In the genomic region with DNA sequence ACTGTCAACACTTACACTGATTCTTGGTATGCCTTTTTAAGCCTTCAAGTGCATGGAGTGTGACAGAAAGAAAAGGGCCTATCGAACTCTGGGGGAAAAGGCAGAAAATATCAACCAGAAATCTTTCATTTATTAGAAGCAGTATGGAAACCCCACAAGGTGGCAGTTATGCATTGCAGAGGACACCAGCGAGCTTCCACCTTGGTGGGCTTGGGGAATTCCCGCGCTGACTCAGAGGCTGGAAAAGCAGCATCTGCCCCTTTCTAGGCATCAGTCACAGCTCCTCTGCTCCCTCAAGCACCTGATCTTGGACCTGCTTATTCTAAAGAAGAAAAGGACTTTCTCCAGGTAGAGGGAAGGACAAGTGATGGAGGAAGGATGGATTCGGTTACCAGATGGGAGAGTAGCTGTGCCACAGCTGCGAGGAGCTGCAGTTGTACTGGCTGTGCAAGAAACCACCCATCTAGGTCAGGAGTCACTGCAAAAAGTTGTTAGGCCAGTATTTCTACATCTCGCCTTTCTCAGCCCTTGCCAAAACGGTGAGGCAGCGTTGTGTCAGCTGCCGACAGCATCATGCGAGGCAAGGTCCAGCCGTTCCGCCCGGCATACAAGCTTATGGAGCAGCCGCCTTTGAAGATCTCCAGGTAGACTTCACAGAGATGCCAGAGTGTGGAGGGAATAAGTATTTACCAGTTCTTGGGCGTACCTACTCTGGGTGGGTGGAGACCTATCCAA, we compare ENCODE assay signal across 8 cellular contexts.
DNase-seq lines count a peak whose midpoint lies in the region; FAIRE-seq and TF ChIP-seq lines count a peak whose summit lies in the region.
"Not testable (repeated sequence)": the region's sequence is repeated elsewhere in the genome, so short reads cannot be mapped to it uniquely, and the experiment has no call there.

No MANE protein-coding gene starts in this region.

- not testable (repeated sequence) for H3K4me2 ChIP-seq in mammary epithelial cell (ENCODE audit: insufficient read depth, low read depth, low read length)

- in situ Hi-C loops in mammary epithelial cell (cut with MboI; ENCODE audit: low sequenced_read_pairs in 2 of 2) = not testable (repeated sequence)

- not testable (repeated sequence) for H3K4me1 ChIP-seq in Caco-2; mammary epithelial cell (ENCODE audit: insufficient read depth, low read length); small intestine (ENCODE audit: control insufficient read depth in 2 of 2, insufficient read depth in 1 of 2, low read depth in 1 of 2, low read length in 1 of 2); stomach

- intact Hi-C loops in Caco-2 (cut with micrococcal nuclease; ENCODE audit: unreplicated experiment); mammary epithelial cell (cut with micrococcal nuclease); stomach (cut with DNase I; ENCODE audit: low total_unique reads): not testable (repeated sequence)

- not testable (repeated sequence) for H3K9me3 ChIP-seq in Caco-2; mammary epithelial cell (replicated peaks; ENCODE audit: insufficient read depth, low read length); small intestine (ENCODE audit: control insufficient read depth, low read depth); stomach

- H3K27ac Mint-ChIP-seq in Caco-2 (ENCODE audit: unreplicated experiment) = not testable (repeated sequence)

- POLR2A ChIA-PET in Caco-2 (lab: Charles Lee) = not testable (repeated sequence)

- H3K27me3 ChIP-seq in Caco-2 (replicated peaks; ENCODE audit: control insufficient read depth, insufficient read depth, low read length); mammary epithelial cell (ENCODE audit: insufficient read depth, low read length); kidney epithelial cell (ENCODE audit: control insufficient read depth, insufficient read depth, low read length); small intestine (ENCODE audit: control insufficient read depth in 2 of 2, insufficient read depth in 2 of 2, low read length in 2 of 2); stomach: not testable (repeated sequence)

- not testable (repeated sequence) for H3K4me3 Mint-ChIP-seq in Caco-2 (ENCODE audit: unreplicated experiment)

- CTCF ChIA-PET in Caco-2 (lab: Charles Lee) = interaction anchor here (0.6 to 1.5 kb wide), 2 partner anchors 25 kb away, joined by 3 to 7 read pairs; no protein-coding TSS in a partner anchor
- CTCF ChIA-PET in mammary epithelial cell (lab: Charles Lee; ENCODE audit: low non-redundant PET) = not testable (repeated sequence)

- TF ChIP-seq RAD21 in Ishikawa (IDR thresholded peaks at IDR 0.05; ENCODE audit: low read depth) = not testable (repeated sequence)

- FAIRE-seq in small intestine (lab: Jason Lieb, UNC) = not testable (repeated sequence)

- H4K20me1 ChIP-seq in mammary epithelial cell (ENCODE audit: insufficient read depth, low read length) = not testable (repeated sequence)

- dilution Hi-C loops in mammary epithelial cell (cut with HindIII; ENCODE audit: low sequenced_read_pairs) = not testable (repeated sequence)

- not testable (repeated sequence) for BruUV-seq in Caco-2 (replicated peaks; lab: Mats Ljungman, UMichigan); mammary epithelial cell (replicated peaks; lab: Mats Ljungman, UMichigan)

- H3K36me3 Mint-ChIP-seq in Caco-2 (ENCODE audit: insufficient read depth, unreplicated experiment) = not testable (repeated sequence)

- not testable (repeated sequence) for H3K27me3 Mint-ChIP-seq in Caco-2 (ENCODE audit: insufficient read depth, unreplicated experiment)

- not testable (repeated sequence) for TF ChIP-seq EP300 in Ishikawa (IDR thresholded peaks at IDR 0.05; ENCODE audit: borderline replicate concordance); stomach (IDR thresholded peaks at IDR 0.05)

- not testable (repeated sequence) for H3K4me3 ChIP-seq in Caco-2 (ENCODE audit: low read depth, low read length); mammary epithelial cell (replicated peaks in 1 of 3; ENCODE audit: insufficient read depth in 1 of 3, low read depth in 2 of 3, low read length in 3 of 3); kidney epithelial cell (ENCODE audit: low read depth, low read length); small intestine (ENCODE audit: low read depth in 1 of 2, low read length in 2 of 2); stomach

- not testable (repeated sequence) for H2AFZ ChIP-seq in mammary epithelial cell (ENCODE audit: low read depth, low read length)

- not testable (repeated sequence) for H3K4me1 Mint-ChIP-seq in Caco-2 (ENCODE audit: low read depth, unreplicated experiment)

- not testable (repeated sequence) for H3K27ac ChIP-seq in mammary epithelial cell (ENCODE audit: insufficient read depth, low read depth, low read length); small intestine (ENCODE audit: low read depth in 1 of 2, low read length in 1 of 2); stomach

- not testable (repeated sequence) for H3K36me3 ChIP-seq in Caco-2 (ENCODE audit: control insufficient read depth, insufficient read depth, low read length); mammary epithelial cell (ENCODE audit: insufficient read depth, low read length); kidney epithelial cell (ENCODE audit: control insufficient read depth, insufficient read depth, low read length); small intestine (ENCODE audit: control insufficient read depth in 2 of 2, insufficient read depth in 2 of 2, low read length in 2 of 2); stomach

- H3K9me3 Mint-ChIP-seq in Caco-2 (ENCODE audit: unreplicated experiment) = not testable (repeated sequence)

- not testable (repeated sequence) for H3K9ac ChIP-seq in mammary epithelial cell (ENCODE audit: insufficient read depth, low read length)

- not testable (repeated sequence) for TF ChIP-seq POLR2A in stomach (IDR thresholded peaks at IDR 0.05)

- WGBS in mammary epithelial cell (ENCODE audit: low coverage, missing lambda C conversion rate) = 66% methylated on average over 14 of the region's 16 CpGs
- 24 to 74% (median 47%) methylated on average over 16 of the region's 16 CpGs for WGBS in small intestine, 3 donors
- 48 to 61% (median 56%) methylated on average over 16 of the region's 16 CpGs for WGBS in stomach, 5 donors

- not testable (repeated sequence) for TF ChIP-seq CTCF in Caco-2 (IDR thresholded peaks at IDR 0.05; ENCODE audit: insufficient read depth in 1 of 2, low read depth in 1 of 2, low read length in 1 of 2, severe bottlenecking in 1 of 2, unreplicated experiment in 1 of 2); mammary epithelial cell (conservative IDR thresholded peaks at IDR 0.05 in 1 of 2, IDR thresholded peaks at IDR 0.05 in 1 of 2; ENCODE audit: extremely low read depth in 1 of 2, insufficient read depth in 1 of 2, low read depth in 1 of 2, low read length in 2 of 2); kidney epithelial cell (IDR thresholded peaks at IDR 0.05; ENCODE audit: insufficient read depth, low read length, poor library complexity, severe bottlenecking); stomach (IDR thresholded peaks at IDR 0.05)

- DNase-seq in Caco-2 (peak; percentile 57 to 60), NCI-H748 (lab: John Stamatoyannopoulos, UW; ENCODE audit: unreplicated experiment) (peak; percentile 24), mammary epithelial cell (peak; percentile 86), kidney epithelial cell (ENCODE audit: low read depth) (peak; percentile 4), small intestine (peak; percentile 5), stomach (peak; percentile 47)
- DNase-seq in activated CD8-positive, alpha-beta memory T cell treated with anti-CD3 and anti-CD28 coated beads, Interleukin-2, amount 50 U/mL, for 4 hours = peak; percentile 45

- H3K79me2 ChIP-seq in mammary epithelial cell (ENCODE audit: insufficient read depth, low read length) = not testable (repeated sequence)

TF ChIP-seq in Ishikawa, 13 proteins besides CTCF, POLR2A, EP300 and RAD21:
- TF ChIP-seq, protein P1, sequence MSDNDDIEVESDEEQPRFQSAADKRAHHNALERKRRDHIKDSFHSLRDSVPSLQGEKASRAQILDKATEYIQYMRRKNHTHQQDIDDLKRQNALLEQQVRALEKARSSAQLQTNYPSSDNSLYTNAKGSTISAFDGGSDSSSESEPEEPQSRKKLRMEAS (IDR thresholded peaks at IDR 0.05) = peak; percentile 49
- TF ChIP-seq NFIC (IDR thresholded peaks at IDR 0.05) = peak; percentile 36; the same call in 1 of the 2 replicates

Comparison
In these comparisons a context has a peak if more than half of its experiments do, and no peak if none do; other contexts are left out.
1. DNase-seq: peak in every context shown above with its lines; median percentile 86 in mammary epithelial cell; 58 in Caco-2; 47 in stomach; 45 in activated CD8-positive, alpha-beta memory T cell treated with anti-CD3 and anti-CD28 coated beads, Interleukin-2, amount 50 U/mL, for 4 hours; 24 in NCI-H748; 5 in small intestine; 4 in kidney epithelial cell.